22 cellular contexts compared by ENCODE assay signal in the genomic region with DNA sequence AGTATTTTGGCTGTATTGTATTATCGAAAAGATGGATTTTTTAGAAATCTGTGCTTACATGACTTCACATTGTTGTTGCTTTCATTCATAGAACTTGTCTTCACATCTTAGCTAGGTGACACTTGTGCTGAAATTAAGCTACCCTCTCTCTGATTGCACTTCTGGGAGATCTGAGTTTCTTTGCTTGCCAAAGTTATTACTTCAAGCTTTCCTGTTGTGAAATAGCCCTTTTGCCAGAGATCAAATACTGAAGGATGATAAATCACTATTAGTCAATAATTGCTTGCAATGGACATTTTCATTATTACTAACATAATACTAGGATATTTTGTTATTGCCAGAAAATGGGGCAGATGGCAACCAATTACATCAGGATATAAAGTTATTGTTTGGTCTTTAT. TPM values are rescaled to one million over a fixed set of nuclear protein-coding genes. Genes with fewer than 3 reads are reported as not detected.
DNase-seq lines count a peak whose midpoint lies in the region; ATAC-seq, FAIRE-seq and TF ChIP-seq lines count a peak whose summit lies in the region.
"Had no signal": no experiment of that assay in that cellular context is flagged by ENCODE, and none has a peak within 500 bp of the region (broad histone marks: within the 10 kb centered on the region; RNA-seq: fewer than 3 reads in every experiment).

No MANE protein-coding gene starts in this region.

- peaks cover 19% of the 10 kb centered on the region for H3K79me2 ChIP-seq in HepG2 (ENCODE audit: insufficient read depth, low read length)

- H3K9me3 ChIP-seq in right atrium auricular region (no peaks in the 10 kb centered on the region), heart right ventricle (no peaks in the 10 kb centered on the region), HepG2 (ENCODE audit: low read length) (no peaks in the 10 kb centered on the region), uterus (no peaks in the 10 kb centered on the region), prostate gland (no peaks in the 10 kb centered on the region)
- H3K9me3 ChIP-seq: ascending aorta, esophagus muscularis mucosa, thyroid gland had no signal

- 88 to 100% methylated on average over 1 of the region's 1 CpG for WGBS in heart right ventricle, 2 donors
- 95% methylated on average over 1 of the region's 1 CpG for WGBS in HepG2 (ENCODE audit: low lambda C conversion rate)
- WGBS in prostate gland: 93% methylated on average over 1 of the region's 1 CpG

- in situ Hi-C loops in HepG2 (cut with HindIII; ENCODE audit: extremely low pct_ligation_motif_present, low pct_unique_long_range_greater_than_20kb): no loop called here

- CTCF ChIA-PET in HepG2 (lab: Yijun Ruan, JAX; ENCODE audit: low intra/inter-chr PET ratio, low total read pairs): no interaction called here

- H2AFZ ChIP-seq in HepG2 (ENCODE audit: low read length): no peak overlapping the region

- H3K4me3 ChIP-seq in right atrium auricular region (no peak overlapping the region), heart right ventricle (no peak overlapping the region), HepG2 (replicated peaks in 1 of 3; ENCODE audit: insufficient read depth in 1 of 3, low read depth in 2 of 3, low read length in 3 of 3) (no peak overlapping the region), uterus (no peak overlapping the region), prostate gland (no peak overlapping the region)
- H3K4me3 ChIP-seq: BLaER1, esophagus muscularis mucosa, thyroid gland had no signal

- H3K27me3 ChIP-seq in right atrium auricular region: no peaks in the 10 kb centered on the region
- H3K27me3 ChIP-seq in heart right ventricle: no peaks in the 10 kb centered on the region
- no peaks in the 10 kb centered on the region for H3K27me3 ChIP-seq in HepG2 (ENCODE audit: control insufficient read depth in 1 of 2, insufficient read depth in 2 of 2, low read length in 2 of 2)
- H3K27me3 ChIP-seq in uterus: no peaks in the 10 kb centered on the region
- no peaks in the 10 kb centered on the region for H3K27me3 ChIP-seq in prostate gland (replicated peaks; ENCODE audit: insufficient read depth)
- H3K27me3 ChIP-seq: ascending aorta, BLaER1, esophagus muscularis mucosa, thyroid gland had no signal

- TF ChIP-seq EP300 in HepG2 (IDR thresholded peaks at IDR 0.05; ENCODE audit: low read depth in 2 of 2, low read length in 2 of 2): no peak
- TF ChIP-seq EP300 in HepG2 (CRISPR knock-in tag; IDR thresholded peaks at IDR 0.05; ENCODE audit: borderline replicate concordance): no peak

- no peak for ATAC-seq in heart right ventricle
- ATAC-seq in HepG2: no peak
- ATAC-seq: naive thymus-derived CD8-positive, alpha-beta T cell had no signal

- peak overlapping the region; percentile 52 to 71 for H3K27ac ChIP-seq in right atrium auricular region
- peak overlapping the region in 1 of 10 donors; percentile 58 for H3K27ac ChIP-seq in heart right ventricle
- no peak overlapping the region for H3K27ac ChIP-seq in HepG2 (ENCODE audit: extremely low read length, insufficient read depth, low read length)
- peak overlapping the region; percentile 72 to 87 for H3K27ac ChIP-seq in uterus
- no peak overlapping the region for H3K27ac ChIP-seq in prostate gland
- H3K27ac ChIP-seq: BLaER1, thyroid gland, VCaP had no signal

- peaks cover 0 to 69% of the 10 kb centered on the region in 2 donors for H3K4me1 ChIP-seq in right atrium auricular region
- H3K4me1 ChIP-seq in heart right ventricle: peaks cover 21 to 81% (median 65%) of the 10 kb centered on the region in 9 donors
- no peaks in the 10 kb centered on the region for H3K4me1 ChIP-seq in HepG2 (ENCODE audit: insufficient read depth, low read length)
- peaks cover 0 to 37% of the 10 kb centered on the region in 2 donors for H3K4me1 ChIP-seq in uterus
- peaks cover 2% of the 10 kb centered on the region for H3K4me1 ChIP-seq in prostate gland (replicated peaks)

- no peaks in the 10 kb centered on the region for H3K36me3 ChIP-seq in right atrium auricular region
- no peaks in the 10 kb centered on the region for H3K36me3 ChIP-seq in heart right ventricle
- H3K36me3 ChIP-seq in HepG2 (replicated peaks in 1 of 2; ENCODE audit: control insufficient read depth in 1 of 2, insufficient read depth in 2 of 2, low read length in 2 of 2): no peaks in the 10 kb centered on the region
- no peaks in the 10 kb centered on the region for H3K36me3 ChIP-seq in uterus
- H3K36me3 ChIP-seq in prostate gland: no peaks in the 10 kb centered on the region
- H3K36me3 ChIP-seq: ascending aorta, esophagus muscularis mucosa, thyroid gland had no signal

- H3K4me2 ChIP-seq in HepG2 (ENCODE audit: low read depth, low read length): no peak overlapping the region
- H3K4me2 ChIP-seq: BLaER1 had no signal

- POLR2A ChIA-PET in HepG2 (lab: Yijun Ruan, JAX): interaction anchor here (0.6 kb wide), 1 partner anchor 35 kb away, joined by 4 read pairs; no protein-coding TSS in a partner anchor

- H4K20me1 ChIP-seq in HepG2 (ENCODE audit: insufficient read depth, low read length): 0 out of 2 replicates have a peak, but pooled peaks cover 8% of the 10 kb centered on the region

- H3K9ac ChIP-seq in HepG2 (ENCODE audit: insufficient read depth, low read depth, low read length): no peak overlapping the region
- H3K9ac ChIP-seq: BLaER1 had no signal

- TF ChIP-seq CTCF in right atrium auricular region (IDR thresholded peaks at IDR 0.05) (no peak), heart right ventricle (IDR thresholded peaks at IDR 0.05) (no peak), HepG2 (CRISPR knock-in tag; IDR thresholded peaks at IDR 0.05) (no peak), uterus (IDR thresholded peaks at IDR 0.05) (no peak), prostate gland (IDR thresholded peaks at IDR 0.05) (no peak)

- no peak for TF ChIP-seq RAD21 in HepG2 (CRISPR knock-in tag; IDR thresholded peaks at IDR 0.05)

- BruUV-seq in HepG2 (replicated peaks; lab: Mats Ljungman, UMichigan): no TSS peak

- TF ChIP-seq POLR2A in HepG2 (IDR thresholded peaks at IDR 0.05; ENCODE audit: insufficient read depth in 1 of 2, low read depth in 2 of 2, low read length in 2 of 2): no peak
- no peak for TF ChIP-seq POLR2A in uterus (IDR thresholded peaks at IDR 0.05)
- TF ChIP-seq POLR2A in prostate gland (IDR thresholded peaks at IDR 0.05): no peak

- FAIRE-seq in HepG2 (lab: Jason Lieb, UNC): no peak

- DNase-seq in right atrium auricular region (ENCODE audit: low spot score) (no peak), heart right ventricle (no peak), amniotic epithelial cell (ENCODE audit: low read depth) (peak; percentile 22), HepG2 (ENCODE audit: low spot score) (no peak), uterus (no peak), prostate gland (ENCODE audit: low spot score) (no peak), NCI-H1092 treated with DMSO at 0.1 percent for 48 hours (lab: John Stamatoyannopoulos, UW) (no peak), NCI-H345 treated with DMSO at 0.1 percent for 48 hours (lab: John Stamatoyannopoulos, UW; ENCODE audit: unreplicated experiment) (no peak)
- DNase-seq: activated naive CD4-positive, alpha-beta T cell treated with anti-CD3 and anti-CD28 coated beads, Interleukin-2, amount 50 U/mL, for 16 hours; DMS153; hypothalamus; left cardiac atrium; naive thymus-derived CD8-positive, alpha-beta T cell; NCI-H1092; NCI-H1694 treated with DMSO at 0.1 percent for 48 hours; stimulated activated naive CD4-positive, alpha-beta T cell; T1000; thyroid gland had no signal

- intact Hi-C loops in heart right ventricle (cut with DNase I): loop anchor here in 2 of 10 donors (5.0 kb wide), 1 partner anchor 36 kb away; the partner anchor contains the start of gene PIK3CA (in 2 of the 2)
- intact Hi-C loops in HepG2 (cut with micrococcal nuclease; ENCODE audit: unreplicated experiment): no loop called here
- intact Hi-C loops in uterus (cut with DNase I; ENCODE audit: low total_unique reads): no loop called here
- intact Hi-C loops in prostate gland (cut with DNase I): loop anchor here (5.0 kb wide), 1 partner anchor 36 kb away; the partner anchor contains the start of gene PIK3CA

TF ChIP-seq in HepG2, 621 proteins besides CTCF, POLR2A, EP300 and RAD21:
- TF ChIP-seq HOXA9 (CRISPR knock-in tag; IDR thresholded peaks at IDR 0.05; ENCODE audit: borderline replicate concordance) (no peak), CEBPB (IDR thresholded peaks at IDR 0.05; ENCODE audit: borderline replicate concordance, low read depth, low read length) (0 out of 2 replicates have a peak, but pooled peaks have one; percentile 14)

RNA-seq across cellular contexts. Expression of gene PIK3CA, which starts 34.7 kb away (rescaled TPM):
- 10 to 100 TPM; 15.5 to 17.2 TPM for total RNA-seq in right atrium auricular region
- 10 to 100 TPM; 17.5 to 35.3 (median 24.4) TPM for total RNA-seq in heart right ventricle
- 1 to 10 TPM; 4.0 to 4.1 TPM for polyA plus RNA-seq in heart right ventricle
- 11.4 and 20.4 TPM in 2 replicates for total RNA-seq in HepG2 (2016; rRNA removed; fragmentation: Illumina TruSeq; extraction: Trizol)
- 1.7 and 1.8 TPM in 2 replicates for total RNA-seq in HepG2 (2016; cell fraction: cytosol; rRNA removed; fragmentation: Illumina TruSeq; extraction: Trizol; ENCODE audit: low read depth)
- total RNA-seq in HepG2 (2016; cell fraction: insoluble cytoplasmic fraction; rRNA removed; fragmentation: Illumina TruSeq; extraction: Trizol): 11.5 and 16.5 TPM in 2 replicates
- 7.8 and 8.2 TPM in 2 replicates for total RNA-seq in HepG2 (2016; cell fraction: membrane; rRNA removed; fragmentation: Illumina TruSeq; extraction: Trizol)
- total RNA-seq in HepG2 (2016; cell fraction: nucleus; rRNA removed; fragmentation: Illumina TruSeq; extraction: Trizol): 15.1 and 17.9 TPM in 2 replicates
- polyA plus RNA-seq in HepG2 (2011; rRNA removed): 4.6 and 5.7 TPM in 2 replicates
- polyA plus RNA-seq in HepG2 (2011; cell fraction: cytosol; rRNA removed): 1.9 and 3.7 TPM in 2 replicates
- 4.1 and 4.3 TPM in 2 replicates for polyA plus RNA-seq in HepG2 (2011; cell fraction: nucleus; rRNA removed)
- 10.5 and 14.0 TPM in 2 replicates for polyA plus RNA-seq in HepG2 (2012)
- 0.44 and 0.45 TPM in 2 replicates for polyA plus RNA-seq in HepG2 (2016; cell fraction: cytosol; fragmentation: Illumina TruSeq; extraction: Trizol; ENCODE audit: low read depth)
- 8.7 and 11.5 TPM in 2 replicates for polyA plus RNA-seq in HepG2 (2016; cell fraction: insoluble cytoplasmic fraction; fragmentation: Illumina TruSeq; extraction: Trizol; ENCODE audit: low read depth)
- polyA plus RNA-seq in HepG2 (2016; cell fraction: membrane; fragmentation: Illumina TruSeq; extraction: Trizol; ENCODE audit: low read depth): 2.3 and 2.4 TPM in 2 replicates
- polyA plus RNA-seq in HepG2 (2016; cell fraction: nucleus; fragmentation: Illumina TruSeq; extraction: Trizol; ENCODE audit: insufficient read depth, low read depth): 9.7 and 10.7 TPM in 2 replicates
- polyA minus RNA-seq in HepG2 (2011; rRNA and poly(A)+ RNA removed; ENCODE audit: low replicate concordance): 4.0 and 7.4 TPM in 2 replicates
- 10.3 and 13.2 TPM in 2 replicates for polyA minus RNA-seq in HepG2 (2011; cell fraction: cytosol; rRNA and poly(A)+ RNA removed)
- polyA minus RNA-seq in HepG2 (2011; cell fraction: nucleus; rRNA and poly(A)+ RNA removed): 36.6 and 37.7 TPM in 2 replicates
- 10 to 100 TPM; 12.6 to 65.2 (median 36.3) TPM for total RNA-seq in uterus
- total RNA-seq in prostate gland: 10 to 100 TPM; 10.2 to 21.9 TPM

Comparison
In these comparisons a context has a peak if more than half of its experiments do, and no peak if none do; other contexts are left out.
1. H3K27ac ChIP-seq: peak in right atrium auricular region (2 of 2) and uterus (2 of 2); none in HepG2 (single experiment) and prostate gland (0 of 2).